Comparison of ENCODE assay signal across 31 cellular contexts in genomic region chr9:133615897-133616188, GRCh38. TPM values are rescaled to one million over a fixed set of nuclear protein-coding genes. Genes with fewer than 3 reads are reported as not detected.
"Had no signal": no experiment of that assay in that cellular context is flagged by ENCODE, and none has a peak within 500 bp of the region (broad histone marks: within the 10 kb centered on the region; RNA-seq: fewer than 3 reads in every experiment).

No MANE protein-coding gene starts in this region.

- H3K9ac ChIP-seq: KMS-11 had no signal

- H3K36me3 ChIP-seq: MG63 had no signal

- H3K27ac ChIP-seq: KMS-11 had no signal

- DNase-seq: Karpas-422, Kasumi-1, MG63, MM.1S, MV-4-11, NCI-H1048, NCI-H1105, NCI-H1105 treated with DMSO at 0.1 percent for 48 hours, NCI-H1417, NCI-H1417 treated with DMSO at 0.1 percent for 48 hours, NCI-H1436, NCI-H1436 treated with DMSO at 0.1 percent for 48 hours, NCI-H1694, NCI-H187, NCI-H187 treated with DMSO at 0.1 percent for 48 hours, NCI-H1930, NCI-H2081 treated with DMSO at 0.1 percent for 48 hours, NCI-H2107, NCI-H2227 treated with DMSO at 0.1 percent for 48 hours, NCI-H226, NCI-H345, NCI-H446, NCI-H446 treated with DMSO at 0.1 percent for 48 hours, NCI-H510A, NCI-H510A treated with DMSO at 0.1 percent for 48 hours, NCI-H524 had no signal

- H3K4me2 ChIP-seq: KMS-11 had no signal

- H3K4me3 ChIP-seq: MG63 had no signal

- H3K9me3 ChIP-seq: MG63 had no signal

RNA-seq across cellular contexts. Expression of gene FAM163B, which starts 6.7 kb away (rescaled TPM):
- total RNA-seq: LHCN-M2, M059J, MCF 10A, NCI-H460 had no signal

RNA-seq across cellular contexts. Expression of gene DBH, which starts 20.3 kb away (rescaled TPM):
- total RNA-seq: LHCN-M2, M059J, MCF 10A, NCI-H460 had no signal
